Comparison of ENCODE assay signal across 14 cellular contexts in genomic region chr11:114078423-114078822, GRCh38. TPM values are rescaled to one million over a fixed set of nuclear protein-coding genes. Genes with fewer than 3 reads are reported as not detected.
DNase-seq lines count a peak whose midpoint lies in the region; ATAC-seq and TF ChIP-seq lines count a peak whose summit lies in the region.
"Had no signal": no experiment of that assay in that cellular context is flagged by ENCODE, and none has a peak within 500 bp of the region (broad histone marks: within the 10 kb centered on the region; RNA-seq: fewer than 3 reads in every experiment).

No MANE protein-coding gene starts in this region.

- H3K27ac ChIP-seq in 22Rv1 (peak overlapping the region; percentile 82), coronary artery (peak overlapping the region; percentile 91 to 92), caudate nucleus (ENCODE audit: low read depth, low read length) (no peak overlapping the region)
- H3K27ac ChIP-seq: BLaER1 had no signal

- DNase-seq in HuH-7.5 (ENCODE audit: low spot score) (peak; percentile 46), coronary artery (ENCODE audit: low spot score) (no peak), neural crest cell (ENCODE audit: low read depth, low spot score) (no peak), NOMO-1 treated with dmso at 0.1 percent for 144 hours (lab: John Stamatoyannopoulos, UW; ENCODE audit: unreplicated experiment) (no peak), caudate nucleus (lab: John Stamatoyannopoulos, UW) (no peak)
- DNase-seq: activated CD4-positive, alpha-beta T cell treated with anti-CD3 and anti-CD28 coated beads for 1 hour; cortex of kidney; foreskin fibroblast; KBM-7 had no signal

- no peak overlapping the region for H3K27ac Mint-ChIP-seq in neural crest cell (ENCODE audit: unreplicated experiment)

- ATAC-seq in HG02981 (IDR thresholded peaks at IDR 0.05; ENCODE audit: unreplicated experiment): no peak
- no peak for ATAC-seq in HG02973 (IDR thresholded peaks at IDR 0.05; ENCODE audit: unreplicated experiment)

- H3K4me3 Mint-ChIP-seq in neural crest cell: peak overlapping the region; percentile 8

- H3K4me3 ChIP-seq in coronary artery: peak overlapping the region; percentile 63
- H3K4me3 ChIP-seq: BLaER1 had no signal

- H3K4me1 Mint-ChIP-seq in neural crest cell: peaks cover 92% of the 10 kb centered on the region

- no peaks in the 10 kb centered on the region for H3K27me3 Mint-ChIP-seq in neural crest cell (ENCODE audit: low read depth)

- H3K36me3 Mint-ChIP-seq in neural crest cell (ENCODE audit: low read depth): no peaks in the 10 kb centered on the region

- H3K9me3 Mint-ChIP-seq in neural crest cell: no peaks in the 10 kb centered on the region

- TF ChIP-seq CTCF in 22Rv1 (IDR thresholded peaks at IDR 0.05) (no peak), coronary artery (IDR thresholded peaks at IDR 0.05) (no peak), neural crest cell (conservative IDR thresholded peaks at IDR 0.05) (no peak)

RNA-seq across cellular contexts. Expression of gene ZBTB16, which starts 18.9 kb away (rescaled TPM):
- total RNA-seq in neural crest cell: 36.6 and 39.4 TPM in 2 replicates
- total RNA-seq: SK-MEL-5 had no signal
